9 cellular contexts compared by ENCODE assay signal in the genomic region with DNA sequence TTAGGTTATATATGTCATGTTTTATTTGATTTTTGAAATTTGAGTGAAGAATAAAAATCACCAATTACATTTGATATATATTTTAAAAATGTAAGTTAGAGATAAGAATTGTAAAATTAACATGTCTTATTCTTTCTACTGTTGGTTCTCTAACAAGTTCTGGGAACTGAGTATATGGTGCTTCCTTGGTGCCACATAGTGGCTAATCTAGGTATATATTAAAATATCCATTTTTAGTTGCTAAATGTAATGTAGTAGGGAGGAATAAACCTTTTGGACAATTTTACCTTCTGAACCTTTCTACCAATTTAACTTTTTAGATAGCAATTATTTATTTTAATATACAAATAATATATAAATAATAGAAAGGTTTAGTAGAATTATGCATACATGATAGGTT. TPM values are rescaled to one million over a fixed set of nuclear protein-coding genes. Genes with fewer than 3 reads are reported as not detected.
DNase-seq lines count a peak whose midpoint lies in the region; ATAC-seq and TF ChIP-seq lines count a peak whose summit lies in the region.
"Had no signal": no experiment of that assay in that cellular context is flagged by ENCODE, and none has a peak within 500 bp of the region (broad histone marks: within the 10 kb centered on the region; RNA-seq: fewer than 3 reads in every experiment).

No MANE protein-coding gene starts in this region.

- no peaks in the 10 kb centered on the region for H4K20me1 ChIP-seq in PC-3 (ENCODE audit: low read length)
- H4K20me1 ChIP-seq in fibroblast of lung (ENCODE audit: control insufficient read depth, extremely low read depth, insufficient read depth, low read length), result no peaks in the 10 kb centered on the region
- H4K20me1 ChIP-seq in smooth muscle cell (ENCODE audit: low read depth), result no peaks in the 10 kb centered on the region

- H2AFZ ChIP-seq in PC-3 (ENCODE audit: low read length) (no peak overlapping the region), fibroblast of lung (ENCODE audit: low read length) (no peak overlapping the region), smooth muscle cell (ENCODE audit: low read depth) (no peak overlapping the region)

- BruUV-seq in PC-3 (replicated peaks; lab: Mats Ljungman, UMichigan), result no TSS peak

- H3K9me3 Mint-ChIP-seq in CD14-positive monocyte, result peaks cover 0 to 4% (median 0%) of the 10 kb centered on the region in 7 donors

- no peak overlapping the region for H3K4me2 ChIP-seq in PC-3 (ENCODE audit: low read length)
- no peak overlapping the region for H3K4me2 ChIP-seq in fibroblast of lung (ENCODE audit: extremely low read depth, insufficient read depth, low read length)
- H3K4me2 ChIP-seq in smooth muscle cell, result no peak overlapping the region

- no peaks in the 10 kb centered on the region for H3F3A ChIP-seq in PC-3 (ENCODE audit: low read length, unreplicated experiment)
- H3F3A ChIP-seq in smooth muscle cell (ENCODE audit: low read depth), result no peaks in the 10 kb centered on the region

- H3K4me1 ChIP-seq in PC-3 (ENCODE audit: insufficient read depth, low read length) (peaks cover 9% of the 10 kb centered on the region), fibroblast of lung (ENCODE audit: control insufficient read depth, extremely low read depth, insufficient read depth, low read length) (peaks cover 4% of the 10 kb centered on the region), smooth muscle cell (ENCODE audit: low read depth) (no peaks in the 10 kb centered on the region)

- H3K4me3 ChIP-seq in PC-3 (ENCODE audit: low read length) (no peak overlapping the region), fibroblast of lung (replicated peaks in 1 of 4; ENCODE audit: control extremely low read depth in 1 of 4, insufficient read depth in 1 of 4, low read depth in 3 of 4, low read length in 4 of 4) (no peak overlapping the region), smooth muscle cell (no peak overlapping the region)

- H3K27ac ChIP-seq in PC-3 (ENCODE audit: low read length) (no peak overlapping the region), fibroblast of lung (ENCODE audit: insufficient read depth, low read length) (no peak overlapping the region), smooth muscle cell (ENCODE audit: low read depth) (no peak overlapping the region)

- no peaks in the 10 kb centered on the region for H3K9me2 ChIP-seq in PC-3 (replicated peaks; ENCODE audit: low read length)

- ATAC-seq in GM19043 (IDR thresholded peaks at IDR 0.05; ENCODE audit: low read depth, unreplicated experiment) (peak; percentile 81), HG03442 (IDR thresholded peaks at IDR 0.05; ENCODE audit: unreplicated experiment) (peak; percentile 84), PC-3 (peak; percentile 82), GM19324 (IDR thresholded peaks at IDR 0.05; ENCODE audit: low FRiP score, unreplicated experiment) (no peak)

- no peaks in the 10 kb centered on the region for H3K4me1 Mint-ChIP-seq in CD14-positive monocyte

- intact Hi-C loops in CD14-positive monocyte (cut with micrococcal nuclease) (loop anchor here in 1 of 2 donors (10.0 kb wide), 1 partner anchor 108 kb away; the partner anchor contains the start of gene STEAP1), PC-3 (cut with micrococcal nuclease) (loop anchor here (1.0 to 2.0 kb wide), 5 partner anchors 18 to 164 kb away; partner anchors contain the start of gene CFAP69)

- H3K36me3 ChIP-seq in PC-3 (ENCODE audit: low read depth, low read length) (no peaks in the 10 kb centered on the region), fibroblast of lung (ENCODE audit: control insufficient read depth, insufficient read depth, low read length) (no peaks in the 10 kb centered on the region), smooth muscle cell (ENCODE audit: low read depth) (no peaks in the 10 kb centered on the region)

- TF ChIP-seq CTCF in CD14-positive monocyte (IDR thresholded peaks at IDR 0.05) (peak; percentile 63), PC-3 (conservative IDR thresholded peaks at IDR 0.05; ENCODE audit: low read depth, low read length) (peak; percentile 57), fibroblast of lung (conservative IDR thresholded peaks at IDR 0.05 in 1 of 2, IDR thresholded peaks at IDR 0.05 in 1 of 2; ENCODE audit: low read depth in 1 of 2, low read length in 2 of 2) (peak; percentile 32 to 46), smooth muscle cell (IDR thresholded peaks at IDR 0.05; ENCODE audit: borderline replicate concordance, insufficient read depth, poor library complexity, severe bottlenecking) (peak; percentile 40)

- H3K9me3 ChIP-seq in PC-3 (ENCODE audit: low read length) (no peaks in the 10 kb centered on the region), fibroblast of lung (ENCODE audit: control insufficient read depth, insufficient read depth, low read depth, low read length) (no peaks in the 10 kb centered on the region), smooth muscle cell (replicated peaks; ENCODE audit: low read depth) (no peaks in the 10 kb centered on the region)

- no peak overlapping the region for H3K4me3 Mint-ChIP-seq in CD14-positive monocyte

- POLR2A ChIA-PET in PC-3 (lab: Charles Lee; ENCODE audit: unreplicated experiment), result no interaction called here

- CTCF ChIA-PET in PC-3 (lab: Charles Lee), result no interaction called here

- H3K27me3 ChIP-seq in PC-3 (ENCODE audit: low read length), result no peaks in the 10 kb centered on the region
- no peaks in the 10 kb centered on the region for H3K27me3 ChIP-seq in fibroblast of lung (ENCODE audit: control insufficient read depth, insufficient read depth, low read length)
- no peaks in the 10 kb centered on the region for H3K27me3 ChIP-seq in smooth muscle cell (ENCODE audit: low read depth)

- peaks cover 2 to 5% (median 3%) of the 10 kb centered on the region in 3 donors for H3K27me3 Mint-ChIP-seq in CD14-positive monocyte (ENCODE audit: low read depth in 3 of 3)

- H3K27ac Mint-ChIP-seq in CD14-positive monocyte, result no peak overlapping the region

- H3K79me2 ChIP-seq in PC-3 (ENCODE audit: low read length) (no peaks in the 10 kb centered on the region), fibroblast of lung (ENCODE audit: control insufficient read depth, insufficient read depth, low read length) (no peaks in the 10 kb centered on the region), smooth muscle cell (ENCODE audit: low read depth) (no peaks in the 10 kb centered on the region)

- no peak overlapping the region for H3K9ac ChIP-seq in PC-3 (ENCODE audit: low read length)
- no peak overlapping the region for H3K9ac ChIP-seq in fibroblast of lung (ENCODE audit: insufficient read depth, low read length)
- H3K9ac ChIP-seq in smooth muscle cell (ENCODE audit: low read depth), result no peak overlapping the region

- DNase-seq in CD14-positive monocyte (ENCODE audit: low spot score), result no peak
- peak; percentile 70 for DNase-seq in PC-3
- DNase-seq in fibroblast of lung (ENCODE audit: low read depth in 2 of 2), result peak; percentile 22 to 67
- DNase-seq in smooth muscle cell (lab: John Stamatoyannopoulos, UW; ENCODE audit: unreplicated experiment), result no peak
- DNase-seq in DMS79 (lab: John Stamatoyannopoulos, UW), result no peak

- H3K36me3 Mint-ChIP-seq in CD14-positive monocyte, result no peaks in the 10 kb centered on the region

RNA-seq across cellular contexts. Expression of gene CFAP69, which starts 17.5 kb away (rescaled TPM):
- polyA plus RNA-seq in CD14-positive monocyte (not detected), fibroblast of lung (0.99 and 1.3 TPM in 2 replicates), smooth muscle cell (0.97 TPM in 1 of 2 replicates, not detected in the other)
- total RNA-seq in PC-3 (2014; rRNA removed) (3.1 and 6.6 TPM in 2 replicates), fibroblast of lung (6.2 and 7.1 TPM in 2 replicates), smooth muscle cell (2.6 and 8.7 TPM in 2 replicates)
- 1.4 and 2.1 TPM in 2 replicates for polyA plus RNA-seq in fibroblast of lung (2012)
- polyA minus RNA-seq in fibroblast of lung (ENCODE audit: low replicate concordance), result 0.43 TPM in 1 of 2 replicates, not detected in the other

RNA-seq across cellular contexts. Expression of gene STEAP2, which starts 50.9 kb away (rescaled TPM):
- polyA plus RNA-seq in CD14-positive monocyte, result not detected
- 4.7 and 7.0 TPM in 2 replicates for total RNA-seq in PC-3 (2014; rRNA removed)
- total RNA-seq in fibroblast of lung, result 26.3 and 29.8 TPM in 2 replicates
- polyA plus RNA-seq in fibroblast of lung, result 11.4 and 16.5 TPM in 2 replicates
- polyA plus RNA-seq in fibroblast of lung (2012), result 4.2 and 5.9 TPM in 2 replicates
- polyA minus RNA-seq in fibroblast of lung (ENCODE audit: low replicate concordance), result 1.6 and 3.3 TPM in 2 replicates
- total RNA-seq in smooth muscle cell, result 0.58 and 1.0 TPM in 2 replicates
- polyA plus RNA-seq in smooth muscle cell, result 0.28 TPM in 1 of 2 replicates, not detected in the other

RNA-seq across cellular contexts. Expression of gene FAM237B, which starts 58.7 kb away (rescaled TPM):
- polyA plus RNA-seq in CD14-positive monocyte (not detected), fibroblast of lung (0.03 TPM in 1 of 2 replicates, not detected in the other), smooth muscle cell (0.17 TPM in 1 of 2 replicates, not detected in the other)
- total RNA-seq in PC-3 (2014; rRNA removed) (not detected in 2 replicates), fibroblast of lung (under 0.01 TPM in 1 of 2 replicates, not detected in the other), smooth muscle cell (not detected in 2 replicates)
- polyA plus RNA-seq in fibroblast of lung (2012), result not detected in 2 replicates
- not detected in 2 replicates for polyA minus RNA-seq in fibroblast of lung (ENCODE audit: low replicate concordance)
- total RNA-seq: urinary bladder had no signal
- polyA plus RNA-seq: urinary bladder had no signal

Comparison
In these comparisons a context has a peak if more than half of its experiments do, and no peak if none do; other contexts are left out.
1. DNase-seq: peak in PC-3 (single experiment) and fibroblast of lung (2 of 2); none in CD14-positive monocyte (single experiment), smooth muscle cell (single experiment) and DMS79 (single experiment).
2. Peak in every context shown above with its lines, with median percentiles within 50 percentile points of each other: CTCF ChIP-seq.